Comparison of ENCODE assay signal across 1 cellular context in genomic region chr21:32413697-32414578, GRCh38.
TF ChIP-seq lines count a peak whose summit lies in the region.

No MANE protein-coding gene starts in this region.

TF ChIP-seq in H1, 55 proteins besides CTCF, POLR2A, EP300 and RAD21 (continued from another document):
- TF ChIP-seq E2F6 (IDR thresholded peaks at IDR 0.05): peak; percentile 20; the same call in 1 of the 2 replicates
- no peak for TF ChIP-seq SAP30 (IDR thresholded peaks at IDR 0.05; ENCODE audit: insufficient read depth, insufficient replicate concordance, low read length)
- no peak for TF ChIP-seq CBX8 (IDR thresholded peaks at IDR 0.05; ENCODE audit: borderline replicate concordance, low read depth, low read length)
- TF ChIP-seq ATF2 (IDR thresholded peaks at IDR 0.05; ENCODE audit: low read length): no peak
- TF ChIP-seq MAX (IDR thresholded peaks at IDR 0.05): peak; percentile 47; the same call in 1 of the 2 replicates
